ENCODE assay signal across 39 cellular contexts in genomic region chr3:196241704-196242103, GRCh38. TPM values are rescaled to one million over a fixed set of nuclear protein-coding genes. Genes with fewer than 3 reads are reported as not detected.
"Had no signal": no experiment of that assay in that cellular context is flagged by ENCODE, and none has a peak within 500 bp of the region (broad histone marks: within the 10 kb centered on the region; RNA-seq: fewer than 3 reads in every experiment).

No MANE protein-coding gene starts in this region.

- H3K4me3 Mint-ChIP-seq: activated B cell treated with CpG ODN at 0.5 μM for 24 hours; activated CD4-positive, alpha-beta memory T cell treated with anti-CD3 and anti-CD28 coated beads for 36 hours; activated CD4-positive, alpha-beta T cell treated with anti-CD3 and anti-CD28 coated beads, Interleukin-2, amount 10 ng/mL, durations not matched to agents 24 days and 14 days; activated CD8-positive, alpha-beta T cell treated with anti-CD3 and anti-CD28 coated beads for 36 hours; activated naive CD4-positive, alpha-beta T cell treated with anti-CD3 and anti-CD28 coated beads for 36 hours; activated T-cell treated with anti-CD3 and anti-CD28 coated beads, Interleukin-2, amount 50 U/mL, for 4 hours; activated T-cell treated with anti-CD3 and anti-CD28 coated beads, Interleukin-2, amount 50 U/mL, for 72 hours; activated T-helper 1 cell treated with anti-CD3 and anti-CD28 coated beads, Interleukin-12 subunit alpha, Interleukin-12 subunit beta, Interleukin-2, Interleukin-4 antibody, amounts not matched to agents 30 ng/mL and 10 ng/mL and 1 ng/mL, durations not matched to agents 14 hours and 24 hours and 36 hours; central memory CD8-positive, alpha-beta T cell; T-cell; T-helper 2 cell treated with Interferon-gamma antibody and Interleukin-4, amounts not matched to agents 5 μg/mL and 100 μg/mL, for 36 hours had no signal

- H3K27me3 ChIP-seq: adrenal gland, body of pancreas, brain microvascular endothelial cell, breast epithelium, cardiac muscle cell had no signal

- H3K4me1 ChIP-seq: body of pancreas, breast epithelium had no signal

- ATAC-seq: activated CD8-positive, alpha-beta T cell treated with anti-CD3 and anti-CD28 coated beads for 36 hours; activated naive CD4-positive, alpha-beta T cell treated with anti-CD3 and anti-CD28 coated beads, Interleukin-2, amount 50 U/mL, for 72 hours; activated T-cell treated with anti-CD3 and anti-CD28 coated beads, Interleukin-2, amount 50 U/mL, for 4 hours; activated T-cell treated with anti-CD3 and anti-CD28 coated beads, Interleukin-2, amount 50 U/mL, for 72 hours; body of pancreas; T-cell had no signal

- H3K9me3 ChIP-seq: adrenal gland, body of pancreas, breast epithelium had no signal

- H3K4me1 Mint-ChIP-seq: activated B cell treated with CpG ODN at 0.5 μM for 24 hours had no signal

- DNase-seq: activated B cell treated with CpG ODN at 0.5 μM for 24 hours; activated CD4-positive, alpha-beta memory T cell treated with anti-CD3 and anti-CD28 coated beads for 36 hours; activated CD4-positive, alpha-beta T cell treated with anti-CD3 and anti-CD28 coated beads for 4 hours; activated CD4-positive, alpha-beta T cell treated with anti-CD3 and anti-CD28 coated beads, Interleukin-2, amount 10 ng/mL, durations not matched to agents 24 days and 14 days; activated CD4-positive, alpha-beta T cell treated with anti-CD3 and anti-CD28 coated beads, Interleukin-2, amount 50 U/mL, for 1 hour; activated CD4-positive, alpha-beta T cell treated with anti-CD3 and anti-CD28 coated beads, Interleukin-2, amount 50 U/mL, for 4 hours; activated CD4-positive, CD25-positive, alpha-beta regulatory T cell treated with anti-CD3 and anti-CD28 coated beads, Interleukin-2, amount 50 U/mL, for 72 hours; activated CD8-positive, alpha-beta memory T cell treated with anti-CD3 and anti-CD28 coated beads, Interleukin-2, amount 50 U/mL, for 4 hours; activated CD8-positive, alpha-beta T cell treated with anti-CD3 and anti-CD28 coated beads for 36 hours; activated effector memory CD4-positive, alpha-beta T cell treated with Interleukin-2 at 50 U/mL for 16 hours; activated gamma-delta T cell; activated naive CD4-positive, alpha-beta T cell treated with anti-CD3 and anti-CD28 coated beads for 36 hours; activated naive CD4-positive, alpha-beta T cell treated with anti-CD3 and anti-CD28 coated beads, Interleukin-2, amount 50 U/mL, for 16 hours; activated T-cell treated with anti-CD3 and anti-CD28 coated beads for 4 hours; activated T-cell treated with anti-CD3 and anti-CD28 coated beads, Interleukin-2, amount 50 U/mL, for 1 hour; activated T-cell treated with anti-CD3 and anti-CD28 coated beads, Interleukin-2, amount 50 U/mL, for 4 hours; activated T-cell treated with anti-CD3 and anti-CD28 coated beads, Interleukin-2, amount 50 U/mL, for 72 hours; adrenal gland; amniotic stem cell; aorta; body of pancreas; brain microvascular endothelial cell; cerebellar nuclear complex; T-cell; T-helper 2 cell; T-helper 9 cell had no signal

- H3K36me3 ChIP-seq: breast epithelium had no signal

- H3K27me3 Mint-ChIP-seq: activated B cell treated with CpG ODN at 0.5 μM for 24 hours; activated CD4-positive, alpha-beta memory T cell treated with anti-CD3 and anti-CD28 coated beads for 36 hours; activated CD4-positive, alpha-beta T cell treated with anti-CD3 and anti-CD28 coated beads, Interleukin-2, amount 10 ng/mL, durations not matched to agents 24 days and 14 days; activated CD8-positive, alpha-beta T cell treated with anti-CD3 and anti-CD28 coated beads for 36 hours; central memory CD8-positive, alpha-beta T cell; T-cell had no signal

- FAIRE-seq: astrocyte, TTC549 had no signal

- H3K9me3 Mint-ChIP-seq: activated B cell treated with CpG ODN at 0.5 μM for 24 hours; activated CD4-positive, alpha-beta memory T cell treated with anti-CD3 and anti-CD28 coated beads for 36 hours; activated CD4-positive, alpha-beta T cell treated with anti-CD3 and anti-CD28 coated beads, Interleukin-2, amount 10 ng/mL, durations not matched to agents 24 days and 14 days; activated CD8-positive, alpha-beta T cell treated with anti-CD3 and anti-CD28 coated beads for 36 hours; activated naive CD4-positive, alpha-beta T cell treated with anti-CD3 and anti-CD28 coated beads for 36 hours; activated naive CD4-positive, alpha-beta T cell treated with anti-CD3 and anti-CD28 coated beads, Interleukin-2, amount 50 U/mL, for 72 hours; activated T-cell treated with anti-CD3 and anti-CD28 coated beads, Interleukin-2, amount 50 U/mL, for 4 hours; activated T-cell treated with anti-CD3 and anti-CD28 coated beads, Interleukin-2, amount 50 U/mL, for 72 hours; activated T-helper 1 cell treated with anti-CD3 and anti-CD28 coated beads, Interleukin-12 subunit alpha, Interleukin-12 subunit beta, Interleukin-2, Interleukin-4 antibody, amounts not matched to agents 30 ng/mL and 10 ng/mL and 1 ng/mL, durations not matched to agents 14 hours and 24 hours and 36 hours; activated T-helper 2 cell treated with anti-CD3 and anti-CD28 coated beads, Interferon-gamma antibody, Interleukin-2, Interleukin-4, amounts not matched to agents 10 μg/mL and 5 μg/mL and 100 μg/mL, durations not matched to agents 14 hours and 24 hours and 36 hours; central memory CD8-positive, alpha-beta T cell; T-cell; T-helper 2 cell treated with Interferon-gamma antibody and Interleukin-4, amounts not matched to agents 5 μg/mL and 100 μg/mL, for 36 hours had no signal

- H3K27ac Mint-ChIP-seq: activated B cell treated with CpG ODN at 0.5 μM for 24 hours; activated CD4-positive, alpha-beta memory T cell treated with anti-CD3 and anti-CD28 coated beads for 36 hours; activated CD4-positive, alpha-beta T cell treated with anti-CD3 and anti-CD28 coated beads, Interleukin-2, amount 10 ng/mL, durations not matched to agents 24 days and 14 days; activated naive CD4-positive, alpha-beta T cell treated with anti-CD3 and anti-CD28 coated beads for 36 hours; activated T-cell treated with anti-CD3 and anti-CD28 coated beads, Interleukin-2, amount 50 U/mL, for 72 hours; activated T-helper 1 cell treated with anti-CD3 and anti-CD28 coated beads, Interleukin-12 subunit alpha, Interleukin-12 subunit beta, Interleukin-2, Interleukin-4 antibody, amounts not matched to agents 30 ng/mL and 10 ng/mL and 1 ng/mL, durations not matched to agents 14 hours and 24 hours and 36 hours; activated T-helper 2 cell treated with anti-CD3 and anti-CD28 coated beads, Interferon-gamma antibody, Interleukin-2, Interleukin-4, amounts not matched to agents 10 μg/mL and 5 μg/mL and 100 μg/mL, durations not matched to agents 14 hours and 24 hours and 36 hours; T-cell; T-helper 2 cell treated with Interferon-gamma antibody and Interleukin-4, amounts not matched to agents 5 μg/mL and 100 μg/mL, for 36 hours had no signal

- H3K27ac ChIP-seq: body of pancreas, brain microvascular endothelial cell, breast epithelium, cardiac muscle cell, VCaP had no signal

- H3K4me3 ChIP-seq: adrenal gland, body of pancreas, breast epithelium, cardiac muscle cell had no signal

RNA-seq across cellular contexts. Expression of gene SLC51A, which starts 25.4 kb away (rescaled TPM):
- total RNA-seq: activated B cell treated with CpG ODN at 0.5 μM for 24 hours; activated CD4-positive, alpha-beta memory T cell treated with anti-CD3 and anti-CD28 coated beads for 36 hours; activated CD4-positive, alpha-beta T cell treated with anti-CD3 and anti-CD28 coated beads, Interleukin-2, amount 10 ng/mL, durations not matched to agents 24 days and 14 days; activated CD8-positive, alpha-beta memory T cell treated with anti-CD3 and anti-CD28 coated beads for 36 hours; activated CD8-positive, alpha-beta T cell treated with anti-CD3 and anti-CD28 coated beads for 36 hours; activated naive CD4-positive, alpha-beta T cell treated with anti-CD3 and anti-CD28 coated beads for 36 hours; activated naive CD4-positive, alpha-beta T cell treated with anti-CD3 and anti-CD28 coated beads, Interleukin-2, amount 50 U/mL, for 72 hours; activated T-cell treated with anti-CD3 and anti-CD28 coated beads, Interleukin-2, amount 50 U/mL, for 4 hours; activated T-cell treated with anti-CD3 and anti-CD28 coated beads, Interleukin-2, amount 50 U/mL, for 72 hours; activated T-helper 1 cell treated with anti-CD3 and anti-CD28 coated beads, Interleukin-12 subunit alpha, Interleukin-12 subunit beta, Interleukin-2, Interleukin-4 antibody, amounts not matched to agents 30 ng/mL and 10 ng/mL and 1 ng/mL, durations not matched to agents 14 hours and 24 hours and 36 hours; activated T-helper 2 cell treated with anti-CD3 and anti-CD28 coated beads, Interferon-gamma antibody, Interleukin-2, Interleukin-4, amounts not matched to agents 10 μg/mL and 5 μg/mL and 100 μg/mL, durations not matched to agents 14 hours and 24 hours and 36 hours; astrocyte; breast epithelium; cardiac muscle cell; chondrocyte; T-cell; T-helper 1 cell treated with Interleukin-12 subunit alpha and Interleukin-12 subunit beta and Interleukin-4 antibody, amounts not matched to agents 30 ng/mL and 1 ng/mL, for 36 hours had no signal

RNA-seq across cellular contexts. Expression of gene ZDHHC19, which starts 30.5 kb away (rescaled TPM):
- total RNA-seq: activated CD4-positive, alpha-beta T cell treated with anti-CD3 and anti-CD28 coated beads, Interleukin-2, amount 10 ng/mL, durations not matched to agents 24 days and 14 days; activated CD8-positive, alpha-beta memory T cell treated with anti-CD3 and anti-CD28 coated beads for 36 hours; activated CD8-positive, alpha-beta T cell treated with anti-CD3 and anti-CD28 coated beads for 36 hours; activated naive CD4-positive, alpha-beta T cell treated with anti-CD3 and anti-CD28 coated beads for 36 hours; activated naive CD4-positive, alpha-beta T cell treated with anti-CD3 and anti-CD28 coated beads, Interleukin-2, amount 50 U/mL, for 72 hours; activated T-cell treated with anti-CD3 and anti-CD28 coated beads, Interleukin-2, amount 50 U/mL, for 4 hours; activated T-cell treated with anti-CD3 and anti-CD28 coated beads, Interleukin-2, amount 50 U/mL, for 72 hours; activated T-helper 2 cell treated with anti-CD3 and anti-CD28 coated beads, Interferon-gamma antibody, Interleukin-2, Interleukin-4, amounts not matched to agents 10 μg/mL and 5 μg/mL and 100 μg/mL, durations not matched to agents 14 hours and 24 hours and 36 hours; astrocyte; body of pancreas; breast epithelium; chondrocyte; T-helper 1 cell treated with Interleukin-12 subunit alpha and Interleukin-12 subunit beta and Interleukin-4 antibody, amounts not matched to agents 30 ng/mL and 1 ng/mL, for 36 hours had no signal
